Comparison of ENCODE assay signal across 8 cellular contexts in genomic region chr1:222009105-222009730, GRCh38.
DNase-seq lines count a peak whose midpoint lies in the region; ATAC-seq and TF ChIP-seq lines count a peak whose summit lies in the region.

No MANE protein-coding gene starts in this region.

- peak; percentile 80 for ATAC-seq in HG03175 (IDR thresholded peaks at IDR 0.05; ENCODE audit: unreplicated experiment)
- ATAC-seq in T-helper 17 cell, result peak; percentile 60
- ATAC-seq in stimulated activated memory B cell treated with anti-CD40 and anti-IgM and Interleukin-4, amounts not matched to agents 10 μg/mL and 1 μg/mL and 100 μg/mL, for 72 hours, result peak; percentile 47
- no peak for ATAC-seq in GM21515 (IDR thresholded peaks at IDR 0.05; ENCODE audit: unreplicated experiment)

- peak; percentile 19 for DNase-seq in activated naive CD4-positive, alpha-beta T cell treated with Interleukin-2 at 50 U/mL for 16 hours
- DNase-seq in activated naive CD4-positive, alpha-beta T cell (lab: John Stamatoyannopoulos, UW), result no peak
- DNase-seq in T-helper 17 cell (no peak), fibroblast of lung (ENCODE audit: low read depth in 2 of 2) (peak in 1 of 2 donors; percentile 25)
- DNase-seq in effector CD8-positive, alpha-beta T cell (lab: John Stamatoyannopoulos, UW), result no peak

- H3K4me3 Mint-ChIP-seq in T-helper 17 cell, result no peak overlapping the region
- H3K4me3 Mint-ChIP-seq in stimulated activated memory B cell treated with anti-CD40 and anti-IgM and Interleukin-4, amounts not matched to agents 10 μg/mL and 1 μg/mL and 100 μg/mL, for 72 hours, result peak overlapping the region; percentile 15

- no peaks in the 10 kb centered on the region for H3K36me3 ChIP-seq in fibroblast of lung (ENCODE audit: control insufficient read depth, insufficient read depth, low read length)

- no peaks in the 10 kb centered on the region for H3K27me3 ChIP-seq in fibroblast of lung (ENCODE audit: control insufficient read depth, insufficient read depth, low read length)

- no peak overlapping the region for H3K9ac ChIP-seq in fibroblast of lung (ENCODE audit: insufficient read depth, low read length)

- no peaks in the 10 kb centered on the region for H3K9me3 Mint-ChIP-seq in stimulated activated memory B cell treated with anti-CD40 and anti-IgM and Interleukin-4, amounts not matched to agents 10 μg/mL and 1 μg/mL and 100 μg/mL, for 72 hours

- no peak overlapping the region for H3K4me2 ChIP-seq in fibroblast of lung (ENCODE audit: extremely low read depth, insufficient read depth, low read length)

- H3K27ac Mint-ChIP-seq in T-helper 17 cell, result no peak overlapping the region
- no peak overlapping the region for H3K27ac Mint-ChIP-seq in stimulated activated memory B cell treated with anti-CD40 and anti-IgM and Interleukin-4, amounts not matched to agents 10 μg/mL and 1 μg/mL and 100 μg/mL, for 72 hours

- H4K20me1 ChIP-seq in fibroblast of lung (ENCODE audit: control insufficient read depth, extremely low read depth, insufficient read depth, low read length), result no peaks in the 10 kb centered on the region

- H3K27me3 Mint-ChIP-seq in T-helper 17 cell, result peaks cover 13% of the 10 kb centered on the region
- no peaks in the 10 kb centered on the region for H3K27me3 Mint-ChIP-seq in stimulated activated memory B cell treated with anti-CD40 and anti-IgM and Interleukin-4, amounts not matched to agents 10 μg/mL and 1 μg/mL and 100 μg/mL, for 72 hours

- no peak overlapping the region for H2AFZ ChIP-seq in fibroblast of lung (ENCODE audit: low read length)

- H3K4me1 ChIP-seq in fibroblast of lung (ENCODE audit: control insufficient read depth, extremely low read depth, insufficient read depth, low read length), result no peaks in the 10 kb centered on the region

- H3K4me3 ChIP-seq in fibroblast of lung (replicated peaks in 1 of 4; ENCODE audit: control extremely low read depth in 1 of 4, insufficient read depth in 1 of 4, low read depth in 3 of 4, low read length in 4 of 4), result no peak overlapping the region

- H3K27ac ChIP-seq in fibroblast of lung (ENCODE audit: insufficient read depth, low read length), result no peak overlapping the region

- no peaks in the 10 kb centered on the region for H3K36me3 Mint-ChIP-seq in T-helper 17 cell (ENCODE audit: low read depth)
- H3K36me3 Mint-ChIP-seq in stimulated activated memory B cell treated with anti-CD40 and anti-IgM and Interleukin-4, amounts not matched to agents 10 μg/mL and 1 μg/mL and 100 μg/mL, for 72 hours, result no peaks in the 10 kb centered on the region

- H3K9me3 ChIP-seq in T-helper 17 cell (ENCODE audit: control insufficient read depth, low read length, poor library complexity, severe bottlenecking) (no peaks in the 10 kb centered on the region), fibroblast of lung (ENCODE audit: control insufficient read depth, insufficient read depth, low read depth, low read length) (no peaks in the 10 kb centered on the region)

- peak; percentile 12 to 32 for TF ChIP-seq CTCF in fibroblast of lung (conservative IDR thresholded peaks at IDR 0.05 in 1 of 2, IDR thresholded peaks at IDR 0.05 in 1 of 2; ENCODE audit: low read depth in 1 of 2, low read length in 2 of 2)

- no peaks in the 10 kb centered on the region for H3K79me2 ChIP-seq in fibroblast of lung (ENCODE audit: control insufficient read depth, insufficient read depth, low read length)

- no peaks in the 10 kb centered on the region for H3K4me1 Mint-ChIP-seq in T-helper 17 cell
- peaks cover 6% of the 10 kb centered on the region for H3K4me1 Mint-ChIP-seq in stimulated activated memory B cell treated with anti-CD40 and anti-IgM and Interleukin-4, amounts not matched to agents 10 μg/mL and 1 μg/mL and 100 μg/mL, for 72 hours
